In genomic region chr11:64994318-64994717, GRCh38 we compare ENCODE assay signal across 9 cellular contexts. TPM values are rescaled to one million over a fixed set of nuclear protein-coding genes. Genes with fewer than 3 reads are reported as not detected.
"Had no signal": no experiment of that assay in that cellular context is flagged by ENCODE, and none has a peak within 500 bp of the region (broad histone marks: within the 10 kb centered on the region; RNA-seq: fewer than 3 reads in every experiment).

No MANE protein-coding gene starts in this region.

- ATAC-seq: K562 had no signal

- H3K27ac ChIP-seq: GM23248 had no signal

- FAIRE-seq: HTR-8/SVneo, K562 had no signal

- H3K4me3 ChIP-seq: GM23248, K562 had no signal

- H3K9ac ChIP-seq: GM23248 had no signal

- DNase-seq: GM23248, GOT3, H9, HCEC 1CT, IMR-90 had no signal

RNA-seq across cellular contexts. Expression of gene MAJIN, which starts 22.4 kb away (rescaled TPM):
- total RNA-seq: GM23248, H4, H9, HT-29, IMR-90 had no signal
- polyA plus RNA-seq: GM23248, IMR-90 had no signal
